In the genomic region with DNA sequence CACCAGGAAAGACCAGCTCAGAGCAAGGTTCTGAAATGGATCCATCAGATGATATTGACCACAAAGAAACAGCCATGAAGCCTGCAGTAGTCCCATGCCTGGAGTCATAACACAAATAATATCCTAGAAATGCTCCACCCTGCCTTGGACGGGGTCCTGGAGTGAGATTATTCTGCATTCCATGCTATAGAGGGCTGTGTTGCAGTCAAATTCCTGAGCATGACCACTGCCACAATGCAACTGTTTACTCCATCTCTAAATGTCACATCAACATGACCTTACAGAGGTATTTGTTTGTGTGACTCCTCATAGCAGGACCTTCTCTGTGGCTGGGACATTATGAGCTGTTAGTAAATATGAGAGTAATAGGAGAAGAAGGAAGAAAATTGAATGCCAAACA, we compare ENCODE assay signal across 13 cellular contexts.
A peak's percentile ranks its signal among the peaks of the same experiment; 100 is the strongest.
DNase-seq lines count a peak whose midpoint lies in the region; ATAC-seq and TF ChIP-seq lines count a peak whose summit lies in the region.
"Had no signal": no experiment of that assay in that cellular context is flagged by ENCODE, and none has a peak within 500 bp of the region (broad histone marks: within the 10 kb centered on the region; RNA-seq: fewer than 3 reads in every experiment).

No MANE protein-coding gene starts in this region.

- DNase-seq in HCEC 1CT (peak; percentile 89), SK-MEL-5 (ENCODE audit: low read depth, low spot score) (peak; percentile 36), fibroblast of villous mesenchyme (ENCODE audit: low read depth) (peak; percentile 73), smooth muscle cell (lab: John Stamatoyannopoulos, UW; ENCODE audit: unreplicated experiment) (no peak), RKO (ENCODE audit: low spot score) (no peak), ACHN (no peak)
- DNase-seq in CD4-positive, alpha-beta T cell, result no peak
- DNase-seq: mammary epithelial cell; NCI-H510A treated with DMSO at 0.1 percent for 48 hours; occipital lobe; stimulated activated CD4-positive, alpha-beta T cell treated with anti-CD3 and anti-CD28 coated beads, Interleukin-12 subunit alpha, Interleukin-12 subunit beta, amount 100 ng/mL, for 4 hours; T-helper 9 cell had no signal

- no peak overlapping the region for H2AFZ ChIP-seq in smooth muscle cell (ENCODE audit: low read depth)

- peaks cover 11% of the 10 kb centered on the region for H3K4me1 ChIP-seq in smooth muscle cell (ENCODE audit: low read depth)

- no peaks in the 10 kb centered on the region for H3K79me2 ChIP-seq in smooth muscle cell (ENCODE audit: low read depth)

- no peak for ATAC-seq in GM18868 (IDR thresholded peaks at IDR 0.05; ENCODE audit: unreplicated experiment)
- ATAC-seq in CD4-positive, alpha-beta T cell (ENCODE audit: poor library complexity), result no peak

- no peaks in the 10 kb centered on the region for H3K36me3 ChIP-seq in smooth muscle cell (ENCODE audit: low read depth)

- no peak overlapping the region for H3K27ac ChIP-seq in smooth muscle cell (ENCODE audit: low read depth)
- H3K27ac ChIP-seq in CD4-positive, alpha-beta T cell (ENCODE audit: low read depth, low read length), result no peak overlapping the region

- H3K4me3 Mint-ChIP-seq in CD4-positive, alpha-beta T cell, result no peak overlapping the region

- 29% methylated on average over 1 of the region's 1 CpG for WGBS in smooth muscle cell (ENCODE audit: low lambda C conversion rate)

- H3K4me3 ChIP-seq in fibroblast of villous mesenchyme (ENCODE audit: low read depth, low read length) (no peak overlapping the region), smooth muscle cell (no peak overlapping the region)

- in situ Hi-C loops in SK-MEL-5 (cut with HindIII; ENCODE audit: low pct_unique_long_range_greater_than_20kb, low sequenced_read_pairs) (no loop called here), ACHN (cut with HindIII; ENCODE audit: low pct_ligation_motif_present, low pct_unique_long_range_greater_than_20kb, low sequenced_read_pairs) (no loop called here)

- peak; percentile 18 for TF ChIP-seq CTCF in fibroblast of villous mesenchyme (IDR thresholded peaks at IDR 0.05; ENCODE audit: insufficient read depth, low read depth, low read length)
- TF ChIP-seq CTCF in smooth muscle cell (IDR thresholded peaks at IDR 0.05; ENCODE audit: borderline replicate concordance, insufficient read depth, poor library complexity, severe bottlenecking), result peak; percentile 11
- no peak for TF ChIP-seq CTCF in CD4-positive, alpha-beta T cell (IDR thresholded peaks at IDR 0.05)

- no peaks in the 10 kb centered on the region for H3K9me3 ChIP-seq in smooth muscle cell (replicated peaks; ENCODE audit: low read depth)
- H3K9me3 ChIP-seq in CD4-positive, alpha-beta T cell (ENCODE audit: control insufficient read depth, low read length), result no peaks in the 10 kb centered on the region

- POLR2A ChIA-PET in CD4-positive, alpha-beta T cell (lab: Charles Lee), result no interaction called here

- CTCF ChIA-PET in CD4-positive, alpha-beta T cell (lab: Charles Lee), result interaction anchor here (0.6 kb wide), 1 partner anchor 13 kb away, joined by 5 read pairs; no protein-coding TSS in a partner anchor

- H3K9ac ChIP-seq in smooth muscle cell (ENCODE audit: low read depth), result no peak overlapping the region

- intact Hi-C loops in CD4-positive, alpha-beta T cell (cut with DNase I, micrococcal nuclease), result no loop called here

- peak overlapping the region; percentile 53 for H3K4me2 ChIP-seq in smooth muscle cell

- no peaks in the 10 kb centered on the region for H3F3A ChIP-seq in smooth muscle cell (ENCODE audit: low read depth)

- H3K4me1 Mint-ChIP-seq in CD4-positive, alpha-beta T cell (ENCODE audit: low read depth), result no peaks in the 10 kb centered on the region

- no peaks in the 10 kb centered on the region for H3K9me3 Mint-ChIP-seq in CD4-positive, alpha-beta T cell

- no peaks in the 10 kb centered on the region for H4K20me1 ChIP-seq in smooth muscle cell (ENCODE audit: low read depth)

- no peaks in the 10 kb centered on the region for H3K36me3 Mint-ChIP-seq in CD4-positive, alpha-beta T cell (ENCODE audit: low read depth)

- no peaks in the 10 kb centered on the region for H3K27me3 Mint-ChIP-seq in CD4-positive, alpha-beta T cell

- H3K27ac Mint-ChIP-seq in CD4-positive, alpha-beta T cell, result no peak overlapping the region

- no peaks in the 10 kb centered on the region for H3K27me3 ChIP-seq in smooth muscle cell (ENCODE audit: low read depth)
- no peaks in the 10 kb centered on the region for H3K27me3 ChIP-seq in CD4-positive, alpha-beta T cell (ENCODE audit: control insufficient read depth, insufficient read depth, low read length)

Comparison
In these comparisons a context has a peak if more than half of its experiments do, and no peak if none do; other contexts are left out.
1. DNase-seq: peak in HCEC 1CT (single experiment), SK-MEL-5 (single experiment) and fibroblast of villous mesenchyme (single experiment); none in smooth muscle cell (single experiment), RKO (single experiment), ACHN (single experiment) and CD4-positive, alpha-beta T cell (0 of 10).